1 cellular context compared by ENCODE assay signal in the genomic region with DNA sequence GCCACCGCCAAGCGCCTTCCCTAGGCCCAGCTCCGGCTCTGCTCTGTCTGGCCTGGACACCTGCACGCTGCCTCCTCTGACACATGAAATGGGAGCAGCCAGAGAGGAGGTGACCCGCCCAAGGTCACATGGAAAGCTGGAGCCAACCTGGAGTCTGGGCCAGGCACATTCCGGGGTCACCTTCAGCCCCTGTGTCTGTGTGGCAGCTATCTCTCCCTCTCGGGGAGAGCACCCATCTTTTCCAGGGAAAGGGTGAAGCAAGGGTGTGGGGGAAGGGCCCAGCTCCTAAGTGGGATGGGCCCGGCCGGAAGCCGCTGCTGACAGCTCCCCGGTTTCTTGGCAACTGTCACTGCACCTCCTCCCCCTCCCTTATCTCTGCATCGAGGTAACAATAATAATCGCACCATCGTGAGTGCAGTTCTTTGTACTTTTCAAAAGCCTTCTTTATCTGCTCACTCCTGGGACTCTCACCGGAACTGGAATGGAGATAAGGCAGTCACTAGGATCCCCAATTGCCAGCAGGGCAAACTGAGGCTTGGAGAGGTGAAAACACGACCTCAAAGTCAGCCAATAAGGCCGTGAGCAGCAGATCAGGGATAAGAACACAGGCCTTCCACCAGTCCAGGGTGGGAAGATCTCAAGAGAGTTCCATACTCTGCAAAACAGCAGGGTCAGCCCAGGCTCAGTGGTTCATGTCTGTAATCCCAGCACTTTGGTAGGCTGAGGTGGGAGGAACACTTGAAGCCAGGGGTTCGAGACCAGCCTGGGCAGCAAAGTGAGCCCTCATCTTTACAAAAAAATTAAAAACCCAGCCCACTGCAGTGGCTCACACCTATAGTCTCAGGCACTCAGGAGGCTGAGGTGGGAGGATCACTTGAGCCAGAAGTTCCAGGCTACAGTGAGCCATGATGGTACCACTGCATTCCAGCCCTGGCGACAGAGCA.
TF ChIP-seq lines count a peak whose summit lies in the region.

No MANE protein-coding gene starts in this region.

TF ChIP-seq in K562, 482 proteins besides CTCF, POLR2A, EP300 and RAD21 (continued from another document and continues in another):
- 0 out of 4 replicates have a peak, but pooled peaks of 1 of the 2 experiments have one; percentile 63 for TF ChIP-seq ETV6 (IDR thresholded peaks at IDR 0.05; ENCODE audit: borderline replicate concordance in 1 of 2, low read depth in 2 of 2, low read length in 1 of 2)
- no peak for TF ChIP-seq ETV6 (CRISPR knock-in tag; IDR thresholded peaks at IDR 0.05; ENCODE audit: borderline replicate concordance)
- TF ChIP-seq PHF21A (IDR thresholded peaks at IDR 0.05; ENCODE audit: borderline replicate concordance, low read depth) = peak; percentile 76; the same call in 1 of the 2 replicates
- TF ChIP-seq ZNF134 (CRISPR knock-in tag; conservative IDR thresholded peaks at IDR 0.05) = no peak; the same call in 1 of the 2 replicates
- TF ChIP-seq NFRKB (IDR thresholded peaks at IDR 0.05; ENCODE audit: low read depth) = peak; percentile 90
- TF ChIP-seq CBX5 (IDR thresholded peaks at IDR 0.05; ENCODE audit: borderline replicate concordance, low read depth) = peak; percentile 47; the same call in 1 of the 2 replicates
- TF ChIP-seq, protein P1, sequence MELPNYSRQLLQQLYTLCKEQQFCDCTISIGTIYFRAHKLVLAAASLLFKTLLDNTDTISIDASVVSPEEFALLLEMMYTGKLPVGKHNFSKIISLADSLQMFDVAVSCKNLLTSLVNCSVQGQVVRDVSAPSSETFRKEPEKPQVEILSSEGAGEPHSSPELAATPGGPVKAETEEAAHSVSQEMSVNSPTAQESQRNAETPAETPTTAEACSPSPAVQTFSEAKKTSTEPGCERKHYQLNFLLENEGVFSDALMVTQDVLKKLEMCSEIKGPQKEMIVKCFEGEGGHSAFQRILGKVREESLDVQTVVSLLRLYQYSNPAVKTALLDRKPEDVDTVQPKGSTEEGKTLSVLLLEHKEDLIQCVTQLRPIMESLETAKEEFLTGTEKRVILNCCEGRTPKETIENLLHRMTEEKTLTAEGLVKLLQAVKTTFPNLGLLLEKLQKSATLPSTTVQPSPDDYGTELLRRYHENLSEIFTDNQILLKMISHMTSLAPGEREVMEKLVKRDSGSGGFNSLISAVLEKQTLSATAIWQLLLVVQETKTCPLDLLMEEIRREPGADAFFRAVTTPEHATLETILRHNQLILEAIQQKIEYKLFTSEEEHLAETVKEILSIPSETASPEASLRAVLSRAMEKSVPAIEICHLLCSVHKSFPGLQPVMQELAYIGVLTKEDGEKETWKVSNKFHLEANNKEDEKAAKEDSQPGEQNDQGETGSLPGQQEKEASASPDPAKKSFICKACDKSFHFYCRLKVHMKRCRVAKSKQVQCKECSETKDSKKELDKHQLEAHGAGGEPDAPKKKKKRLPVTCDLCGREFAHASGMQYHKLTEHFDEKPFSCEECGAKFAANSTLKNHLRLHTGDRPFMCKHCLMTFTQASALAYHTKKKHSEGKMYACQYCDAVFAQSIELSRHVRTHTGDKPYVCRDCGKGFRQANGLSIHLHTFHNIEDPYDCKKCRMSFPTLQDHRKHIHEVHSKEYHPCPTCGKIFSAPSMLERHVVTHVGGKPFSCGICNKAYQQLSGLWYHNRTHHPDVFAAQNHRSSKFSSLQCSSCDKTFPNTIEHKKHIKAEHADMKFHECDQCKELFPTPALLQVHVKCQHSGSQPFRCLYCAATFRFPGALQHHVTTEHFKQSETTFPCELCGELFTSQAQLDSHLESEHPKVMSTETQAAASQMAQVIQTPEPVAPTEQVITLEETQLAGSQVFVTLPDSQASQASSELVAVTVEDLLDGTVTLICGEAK (IDR thresholded peaks at IDR 0.05) = peak; percentile 75
- TF ChIP-seq, protein P1 (CRISPR knock-in tag; IDR thresholded peaks at IDR 0.05) = no peak
- TF ChIP-seq, protein P2, sequence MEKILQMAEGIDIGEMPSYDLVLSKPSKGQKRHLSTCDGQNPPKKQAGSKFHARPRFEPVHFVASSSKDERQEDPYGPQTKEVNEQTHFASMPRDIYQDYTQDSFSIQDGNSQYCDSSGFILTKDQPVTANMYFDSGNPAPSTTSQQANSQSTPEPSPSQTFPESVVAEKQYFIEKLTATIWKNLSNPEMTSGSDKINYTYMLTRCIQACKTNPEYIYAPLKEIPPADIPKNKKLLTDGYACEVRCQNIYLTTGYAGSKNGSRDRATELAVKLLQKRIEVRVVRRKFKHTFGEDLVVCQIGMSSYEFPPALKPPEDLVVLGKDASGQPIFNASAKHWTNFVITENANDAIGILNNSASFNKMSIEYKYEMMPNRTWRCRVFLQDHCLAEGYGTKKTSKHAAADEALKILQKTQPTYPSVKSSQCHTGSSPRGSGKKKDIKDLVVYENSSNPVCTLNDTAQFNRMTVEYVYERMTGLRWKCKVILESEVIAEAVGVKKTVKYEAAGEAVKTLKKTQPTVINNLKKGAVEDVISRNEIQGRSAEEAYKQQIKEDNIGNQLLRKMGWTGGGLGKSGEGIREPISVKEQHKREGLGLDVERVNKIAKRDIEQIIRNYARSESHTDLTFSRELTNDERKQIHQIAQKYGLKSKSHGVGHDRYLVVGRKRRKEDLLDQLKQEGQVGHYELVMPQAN (IDR thresholded peaks at IDR 0.05; ENCODE audit: borderline replicate concordance) = no peak; the same call in 1 of the 2 replicates
- no peak for TF ChIP-seq ZSCAN29 (IDR thresholded peaks at IDR 0.05)
- TF ChIP-seq, protein P3, sequence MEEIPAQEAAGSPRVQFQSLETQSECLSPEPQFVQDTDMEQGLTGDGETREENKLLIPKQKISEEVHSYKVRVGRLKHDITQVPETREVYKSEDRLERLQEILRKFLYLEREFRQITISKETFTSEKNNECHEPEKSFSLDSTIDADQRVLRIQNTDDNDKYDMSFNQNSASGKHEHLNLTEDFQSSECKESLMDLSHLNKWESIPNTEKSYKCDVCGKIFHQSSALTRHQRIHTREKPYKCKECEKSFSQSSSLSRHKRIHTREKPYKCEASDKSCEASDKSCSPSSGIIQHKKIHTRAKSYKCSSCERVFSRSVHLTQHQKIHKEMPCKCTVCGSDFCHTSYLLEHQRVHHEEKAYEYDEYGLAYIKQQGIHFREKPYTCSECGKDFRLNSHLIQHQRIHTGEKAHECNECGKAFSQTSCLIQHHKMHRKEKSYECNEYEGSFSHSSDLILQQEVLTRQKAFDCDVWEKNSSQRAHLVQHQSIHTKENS (CRISPR knock-in tag; IDR thresholded peaks at IDR 0.05) = no peak
- peak; percentile 72 for TF ChIP-seq RBFOX2 (IDR thresholded peaks at IDR 0.05; ENCODE audit: low read depth, low read length)
- TF ChIP-seq ERF (CRISPR knock-in tag; IDR thresholded peaks at IDR 0.05) = 0 out of 2 replicates have a peak, but pooled peaks have one; percentile 15
- peak; percentile 95 for TF ChIP-seq MTA3 (IDR thresholded peaks at IDR 0.05; ENCODE audit: borderline replicate concordance)
- TF ChIP-seq, protein P4, sequence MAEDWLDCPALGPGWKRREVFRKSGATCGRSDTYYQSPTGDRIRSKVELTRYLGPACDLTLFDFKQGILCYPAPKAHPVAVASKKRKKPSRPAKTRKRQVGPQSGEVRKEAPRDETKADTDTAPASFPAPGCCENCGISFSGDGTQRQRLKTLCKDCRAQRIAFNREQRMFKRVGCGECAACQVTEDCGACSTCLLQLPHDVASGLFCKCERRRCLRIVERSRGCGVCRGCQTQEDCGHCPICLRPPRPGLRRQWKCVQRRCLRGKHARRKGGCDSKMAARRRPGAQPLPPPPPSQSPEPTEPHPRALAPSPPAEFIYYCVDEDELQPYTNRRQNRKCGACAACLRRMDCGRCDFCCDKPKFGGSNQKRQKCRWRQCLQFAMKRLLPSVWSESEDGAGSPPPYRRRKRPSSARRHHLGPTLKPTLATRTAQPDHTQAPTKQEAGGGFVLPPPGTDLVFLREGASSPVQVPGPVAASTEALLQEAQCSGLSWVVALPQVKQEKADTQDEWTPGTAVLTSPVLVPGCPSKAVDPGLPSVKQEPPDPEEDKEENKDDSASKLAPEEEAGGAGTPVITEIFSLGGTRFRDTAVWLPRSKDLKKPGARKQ (CRISPR knock-in tag; IDR thresholded peaks at IDR 0.05) = no peak
- peak; percentile 81 for TF ChIP-seq TCF3 (CRISPR knock-in tag; IDR thresholded peaks at IDR 0.05)
- TF ChIP-seq KLF13 (tag; IDR thresholded peaks at IDR 0.05; ENCODE audit: borderline replicate concordance, low read depth) = peak; percentile 95
- peak; percentile 66 for TF ChIP-seq CHD2 (IDR thresholded peaks at IDR 0.05; ENCODE audit: low read depth, low read length)
- TF ChIP-seq MTA1 (IDR thresholded peaks at IDR 0.05; ENCODE audit: borderline replicate concordance) = peak; percentile 95
- TF ChIP-seq CBFA2T3 (IDR thresholded peaks at IDR 0.05) = peak; percentile 92
- TF ChIP-seq, protein P5, sequence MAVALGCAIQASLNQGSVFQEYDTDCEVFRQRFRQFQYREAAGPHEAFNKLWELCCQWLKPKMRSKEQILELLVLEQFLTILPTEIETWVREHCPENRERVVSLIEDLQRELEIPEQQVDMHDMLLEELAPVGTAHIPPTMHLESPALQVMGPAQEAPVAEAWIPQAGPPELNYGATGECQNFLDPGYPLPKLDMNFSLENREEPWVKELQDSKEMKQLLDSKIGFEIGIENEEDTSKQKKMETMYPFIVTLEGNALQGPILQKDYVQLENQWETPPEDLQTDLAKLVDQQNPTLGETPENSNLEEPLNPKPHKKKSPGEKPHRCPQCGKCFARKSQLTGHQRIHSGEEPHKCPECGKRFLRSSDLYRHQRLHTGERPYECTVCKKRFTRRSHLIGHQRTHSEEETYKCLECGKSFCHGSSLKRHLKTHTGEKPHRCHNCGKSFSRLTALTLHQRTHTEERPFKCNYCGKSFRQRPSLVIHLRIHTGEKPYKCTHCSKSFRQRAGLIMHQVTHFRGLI (CRISPR knock-in tag; IDR thresholded peaks at IDR 0.05) = peak; percentile 55; the same call in 1 of the 2 replicates
- TF ChIP-seq, protein P6, sequence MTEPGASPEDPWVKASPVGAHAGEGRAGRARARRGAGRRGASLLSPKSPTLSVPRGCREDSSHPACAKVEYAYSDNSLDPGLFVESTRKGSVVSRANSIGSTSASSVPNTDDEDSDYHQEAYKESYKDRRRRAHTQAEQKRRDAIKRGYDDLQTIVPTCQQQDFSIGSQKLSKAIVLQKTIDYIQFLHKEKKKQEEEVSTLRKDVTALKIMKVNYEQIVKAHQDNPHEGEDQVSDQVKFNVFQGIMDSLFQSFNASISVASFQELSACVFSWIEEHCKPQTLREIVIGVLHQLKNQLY (CRISPR knock-in tag; conservative IDR thresholded peaks at IDR 0.05) = no peak; a peak in 1 of 4 replicates
- no peak for TF ChIP-seq XRCC3 (IDR thresholded peaks at IDR 0.05)
- TF ChIP-seq ATF7 (IDR thresholded peaks at IDR 0.05) = peak; percentile 87
- TF ChIP-seq, protein P7, sequence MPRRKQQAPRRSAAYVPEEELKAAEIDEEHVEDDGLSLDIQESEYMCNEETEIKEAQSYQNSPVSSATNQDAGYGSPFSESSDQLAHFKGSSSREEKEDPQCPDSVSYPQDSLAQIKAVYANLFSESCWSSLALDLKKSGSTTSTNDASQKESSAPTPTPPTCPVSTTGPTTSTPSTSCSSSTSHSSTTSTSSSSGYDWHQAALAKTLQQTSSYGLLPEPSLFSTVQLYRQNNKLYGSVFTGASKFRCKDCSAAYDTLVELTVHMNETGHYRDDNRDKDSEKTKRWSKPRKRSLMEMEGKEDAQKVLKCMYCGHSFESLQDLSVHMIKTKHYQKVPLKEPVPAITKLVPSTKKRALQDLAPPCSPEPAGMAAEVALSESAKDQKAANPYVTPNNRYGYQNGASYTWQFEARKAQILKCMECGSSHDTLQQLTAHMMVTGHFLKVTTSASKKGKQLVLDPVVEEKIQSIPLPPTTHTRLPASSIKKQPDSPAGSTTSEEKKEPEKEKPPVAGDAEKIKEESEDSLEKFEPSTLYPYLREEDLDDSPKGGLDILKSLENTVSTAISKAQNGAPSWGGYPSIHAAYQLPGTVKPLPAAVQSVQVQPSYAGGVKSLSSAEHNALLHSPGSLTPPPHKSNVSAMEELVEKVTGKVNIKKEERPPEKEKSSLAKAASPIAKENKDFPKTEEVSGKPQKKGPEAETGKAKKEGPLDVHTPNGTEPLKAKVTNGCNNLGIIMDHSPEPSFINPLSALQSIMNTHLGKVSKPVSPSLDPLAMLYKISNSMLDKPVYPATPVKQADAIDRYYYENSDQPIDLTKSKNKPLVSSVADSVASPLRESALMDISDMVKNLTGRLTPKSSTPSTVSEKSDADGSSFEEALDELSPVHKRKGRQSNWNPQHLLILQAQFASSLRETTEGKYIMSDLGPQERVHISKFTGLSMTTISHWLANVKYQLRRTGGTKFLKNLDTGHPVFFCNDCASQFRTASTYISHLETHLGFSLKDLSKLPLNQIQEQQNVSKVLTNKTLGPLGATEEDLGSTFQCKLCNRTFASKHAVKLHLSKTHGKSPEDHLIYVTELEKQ (CRISPR knock-in tag; IDR thresholded peaks at IDR 0.05) = no peak
- peak; percentile 75 for TF ChIP-seq MYC (IDR thresholded peaks at IDR 0.05; ENCODE audit: low read depth, low read length)
- TF ChIP-seq MYC (CRISPR knock-in tag; IDR thresholded peaks at IDR 0.05; ENCODE audit: borderline replicate concordance, low read depth) = no peak; the same call in 1 of the 2 replicates
- peak; percentile 35; the same call in 1 of the 2 replicates for TF ChIP-seq HDAC8 (tag; IDR thresholded peaks at IDR 0.05)
- 0 out of 2 replicates have a peak, but pooled peaks have one; percentile 34 for TF ChIP-seq ZNF24 (IDR thresholded peaks at IDR 0.05)
- peak; percentile 71 for TF ChIP-seq LCOR (CRISPR knock-in tag; IDR thresholded peaks at IDR 0.05)
- TF ChIP-seq YY1 (IDR thresholded peaks at IDR 0.05; ENCODE audit: borderline replicate concordance in 1 of 3, control insufficient read depth in 1 of 3, extremely low read depth in 1 of 3, insufficient read depth in 3 of 3, insufficient read length in 1 of 3, insufficient replicate concordance in 2 of 3, low read depth in 1 of 3, low read length in 2 of 3) = no peak
- no peak for TF ChIP-seq HNRNPUL1 (IDR thresholded peaks at IDR 0.05; ENCODE audit: low read length)
